In the genomic region with DNA sequence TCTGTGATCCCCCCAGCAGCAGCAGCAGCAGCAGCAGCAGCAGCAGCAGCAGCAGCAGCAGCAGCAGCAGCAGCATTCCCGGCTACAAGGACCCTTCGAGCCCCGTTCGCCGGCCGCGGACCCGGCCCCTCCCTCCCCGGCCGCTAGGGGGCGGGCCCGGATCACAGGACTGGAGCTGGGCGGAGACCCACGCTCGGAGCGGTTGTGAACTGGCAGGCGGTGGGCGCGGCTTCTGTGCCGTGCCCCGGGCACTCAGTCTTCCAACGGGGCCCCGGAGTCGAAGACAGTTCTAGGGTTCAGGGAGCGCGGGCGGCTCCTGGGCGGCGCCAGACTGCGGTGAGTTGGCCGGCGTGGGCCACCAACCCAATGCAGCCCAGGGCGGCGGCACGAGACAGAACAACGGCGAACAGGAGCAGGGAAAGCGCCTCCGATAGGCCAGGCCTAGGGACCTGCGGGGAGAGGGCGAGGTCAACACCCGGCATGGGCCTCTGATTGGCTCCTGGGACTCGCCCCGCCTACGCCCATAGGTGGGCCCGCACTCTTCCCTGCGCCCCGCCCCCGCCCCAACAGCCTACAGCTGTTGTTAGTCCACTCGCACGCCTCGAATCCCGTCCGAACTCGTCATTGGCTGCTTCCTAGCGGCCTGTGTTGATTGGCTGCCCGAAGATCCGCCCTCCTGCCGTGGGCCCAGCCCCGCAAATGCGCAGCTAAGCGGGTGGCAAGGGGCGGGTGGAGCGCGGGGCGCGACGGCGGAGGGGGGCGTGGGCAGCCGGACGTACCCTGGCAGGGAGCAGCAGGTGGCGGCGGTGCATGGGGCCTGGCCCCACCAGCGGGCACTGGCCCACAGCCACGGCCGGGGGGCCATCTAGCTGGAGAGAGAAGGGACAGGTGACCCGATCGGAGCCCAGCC, we compare ENCODE assay signal across 2 cellular contexts.
TF ChIP-seq lines count a peak whose summit lies in the region.

No MANE protein-coding gene starts in this region.

TF ChIP-seq in A549, 52 proteins besides CTCF, POLR2A, EP300 and RAD21 (continued from another document):
- TF ChIP-seq FOSL2 (IDR thresholded peaks at IDR 0.05) (no peak), FOSL2 (CRISPR knock-in tag; IDR thresholded peaks at IDR 0.05) (0 out of 2 replicates have a peak, but pooled peaks have one; percentile 12), RARB (CRISPR knock-in tag; IDR thresholded peaks at IDR 0.05) (no peak)

TF ChIP-seq in WTC11, 78 proteins besides CTCF, POLR2A, EP300 and RAD21 (continued from another document and continues in another):
- TF ChIP-seq, protein P1, sequence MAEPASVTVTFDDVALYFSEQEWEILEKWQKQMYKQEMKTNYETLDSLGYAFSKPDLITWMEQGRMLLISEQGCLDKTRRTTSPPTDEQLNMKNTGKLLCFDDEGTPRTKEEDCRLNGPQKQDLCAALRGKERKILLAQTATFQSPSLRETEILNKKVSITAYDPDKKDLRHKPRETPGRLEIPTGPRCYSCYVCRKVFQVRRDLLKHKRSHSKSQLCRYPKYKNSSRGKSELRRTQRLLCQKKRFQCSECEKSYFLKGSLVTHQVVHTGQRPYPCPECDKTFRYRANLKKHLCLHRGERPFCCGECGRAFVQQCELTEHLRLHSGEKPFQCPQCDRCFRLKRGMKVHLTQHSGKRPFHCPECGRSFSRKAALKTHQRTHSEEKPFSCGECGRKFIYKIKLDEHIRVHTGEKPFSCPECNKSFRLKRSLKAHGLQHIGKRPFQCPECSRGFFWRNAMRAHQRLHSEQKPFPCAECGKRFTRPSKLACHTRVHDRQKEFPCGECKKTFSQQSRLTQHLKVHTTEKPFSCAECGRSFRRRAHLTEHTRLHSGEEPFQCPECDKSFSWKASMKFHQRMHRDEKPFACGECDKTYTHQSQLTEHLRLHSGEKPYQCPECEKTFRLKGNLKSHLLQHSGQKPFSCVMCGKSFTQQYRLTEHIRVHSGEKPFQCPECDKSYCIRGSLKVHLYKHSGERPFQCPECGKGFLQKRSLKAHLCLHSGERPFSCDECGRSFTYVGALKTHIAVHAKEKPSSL (CRISPR knock-in tag; conservative IDR thresholded peaks at IDR 0.05): no peak
- TF ChIP-seq PRRX2 (CRISPR knock-in tag; IDR thresholded peaks at IDR 0.05) (peak; percentile 84), JAZF1 (CRISPR knock-in tag; IDR thresholded peaks at IDR 0.05) (no peak), SP1 (CRISPR knock-in tag; conservative IDR thresholded peaks at IDR 0.05) (peak; percentile 92), NR3C1 (CRISPR knock-in tag; conservative IDR thresholded peaks at IDR 0.05; ENCODE audit: low read depth) (no peak), SOX15 (CRISPR knock-in tag; IDR thresholded peaks at IDR 0.05) (no peak), NR2C2 (CRISPR knock-in tag; IDR thresholded peaks at IDR 0.05) (no peak), ZNF121 (CRISPR knock-in tag; IDR thresholded peaks at IDR 0.05) (no peak), ZNF423 (CRISPR knock-in tag; IDR thresholded peaks at IDR 0.05) (no peak), CREM (CRISPR knock-in tag; IDR thresholded peaks at IDR 0.05) (peak; percentile 78), TP53 (CRISPR knock-in tag; IDR thresholded peaks at IDR 0.05) (no peak), ZNF232 (CRISPR knock-in tag; IDR thresholded peaks at IDR 0.05) (no peak), EMX1 (CRISPR knock-in tag; IDR thresholded peaks at IDR 0.05) (peak; percentile 71; the same call in 1 of the 2 replicates), ETV6 (CRISPR knock-in tag; IDR thresholded peaks at IDR 0.05) (no peak; the same call in 1 of the 2 replicates), ZNF396 (CRISPR knock-in tag; IDR thresholded peaks at IDR 0.05; ENCODE audit: borderline replicate concordance) (no peak), ZNF317 (CRISPR knock-in tag; IDR thresholded peaks at IDR 0.05; ENCODE audit: borderline replicate concordance, low read depth) (peak; percentile 34; the same call in 1 of the 2 replicates), GRHL2 (CRISPR knock-in tag; IDR thresholded peaks at IDR 0.05; ENCODE audit: insufficient replicate concordance, severe bottlenecking) (no peak), TEAD1 (CRISPR knock-in tag; IDR thresholded peaks at IDR 0.05) (no peak; the same call in 1 of the 2 replicates), FOXK1 (CRISPR knock-in tag; IDR thresholded peaks at IDR 0.05) (peak; percentile 90), ELF4 (CRISPR knock-in tag; IDR thresholded peaks at IDR 0.05; ENCODE audit: low read depth) (no peak)
- TF ChIP-seq, protein P2, sequence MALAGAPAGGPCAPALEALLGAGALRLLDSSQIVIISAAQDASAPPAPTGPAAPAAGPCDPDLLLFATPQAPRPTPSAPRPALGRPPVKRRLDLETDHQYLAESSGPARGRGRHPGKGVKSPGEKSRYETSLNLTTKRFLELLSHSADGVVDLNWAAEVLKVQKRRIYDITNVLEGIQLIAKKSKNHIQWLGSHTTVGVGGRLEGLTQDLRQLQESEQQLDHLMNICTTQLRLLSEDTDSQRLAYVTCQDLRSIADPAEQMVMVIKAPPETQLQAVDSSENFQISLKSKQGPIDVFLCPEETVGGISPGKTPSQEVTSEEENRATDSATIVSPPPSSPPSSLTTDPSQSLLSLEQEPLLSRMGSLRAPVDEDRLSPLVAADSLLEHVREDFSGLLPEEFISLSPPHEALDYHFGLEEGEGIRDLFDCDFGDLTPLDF (CRISPR knock-in tag; IDR thresholded peaks at IDR 0.05): no peak; the same call in 1 of the 2 replicates
- TF ChIP-seq, protein P3, sequence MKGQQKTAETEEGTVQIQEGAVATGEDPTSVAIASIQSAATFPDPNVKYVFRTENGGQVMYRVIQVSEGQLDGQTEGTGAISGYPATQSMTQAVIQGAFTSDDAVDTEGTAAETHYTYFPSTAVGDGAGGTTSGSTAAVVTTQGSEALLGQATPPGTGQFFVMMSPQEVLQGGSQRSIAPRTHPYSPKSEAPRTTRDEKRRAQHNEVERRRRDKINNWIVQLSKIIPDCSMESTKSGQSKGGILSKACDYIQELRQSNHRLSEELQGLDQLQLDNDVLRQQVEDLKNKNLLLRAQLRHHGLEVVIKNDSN (CRISPR knock-in tag; IDR thresholded peaks at IDR 0.05): peak; percentile 53; the same call in 1 of the 2 replicates
- TF ChIP-seq, protein P4, sequence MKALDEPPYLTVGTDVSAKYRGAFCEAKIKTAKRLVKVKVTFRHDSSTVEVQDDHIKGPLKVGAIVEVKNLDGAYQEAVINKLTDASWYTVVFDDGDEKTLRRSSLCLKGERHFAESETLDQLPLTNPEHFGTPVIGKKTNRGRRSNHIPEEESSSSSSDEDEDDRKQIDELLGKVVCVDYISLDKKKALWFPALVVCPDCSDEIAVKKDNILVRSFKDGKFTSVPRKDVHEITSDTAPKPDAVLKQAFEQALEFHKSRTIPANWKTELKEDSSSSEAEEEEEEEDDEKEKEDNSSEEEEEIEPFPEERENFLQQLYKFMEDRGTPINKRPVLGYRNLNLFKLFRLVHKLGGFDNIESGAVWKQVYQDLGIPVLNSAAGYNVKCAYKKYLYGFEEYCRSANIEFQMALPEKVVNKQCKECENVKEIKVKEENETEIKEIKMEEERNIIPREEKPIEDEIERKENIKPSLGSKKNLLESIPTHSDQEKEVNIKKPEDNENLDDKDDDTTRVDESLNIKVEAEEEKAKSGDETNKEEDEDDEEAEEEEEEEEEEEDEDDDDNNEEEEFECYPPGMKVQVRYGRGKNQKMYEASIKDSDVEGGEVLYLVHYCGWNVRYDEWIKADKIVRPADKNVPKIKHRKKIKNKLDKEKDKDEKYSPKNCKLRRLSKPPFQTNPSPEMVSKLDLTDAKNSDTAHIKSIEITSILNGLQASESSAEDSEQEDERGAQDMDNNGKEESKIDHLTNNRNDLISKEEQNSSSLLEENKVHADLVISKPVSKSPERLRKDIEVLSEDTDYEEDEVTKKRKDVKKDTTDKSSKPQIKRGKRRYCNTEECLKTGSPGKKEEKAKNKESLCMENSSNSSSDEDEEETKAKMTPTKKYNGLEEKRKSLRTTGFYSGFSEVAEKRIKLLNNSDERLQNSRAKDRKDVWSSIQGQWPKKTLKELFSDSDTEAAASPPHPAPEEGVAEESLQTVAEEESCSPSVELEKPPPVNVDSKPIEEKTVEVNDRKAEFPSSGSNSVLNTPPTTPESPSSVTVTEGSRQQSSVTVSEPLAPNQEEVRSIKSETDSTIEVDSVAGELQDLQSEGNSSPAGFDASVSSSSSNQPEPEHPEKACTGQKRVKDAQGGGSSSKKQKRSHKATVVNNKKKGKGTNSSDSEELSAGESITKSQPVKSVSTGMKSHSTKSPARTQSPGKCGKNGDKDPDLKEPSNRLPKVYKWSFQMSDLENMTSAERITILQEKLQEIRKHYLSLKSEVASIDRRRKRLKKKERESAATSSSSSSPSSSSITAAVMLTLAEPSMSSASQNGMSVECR (CRISPR knock-in tag; IDR thresholded peaks at IDR 0.05; ENCODE audit: borderline replicate concordance): peak; percentile 21; the same call in 1 of the 2 replicates
- TF ChIP-seq, protein P5, sequence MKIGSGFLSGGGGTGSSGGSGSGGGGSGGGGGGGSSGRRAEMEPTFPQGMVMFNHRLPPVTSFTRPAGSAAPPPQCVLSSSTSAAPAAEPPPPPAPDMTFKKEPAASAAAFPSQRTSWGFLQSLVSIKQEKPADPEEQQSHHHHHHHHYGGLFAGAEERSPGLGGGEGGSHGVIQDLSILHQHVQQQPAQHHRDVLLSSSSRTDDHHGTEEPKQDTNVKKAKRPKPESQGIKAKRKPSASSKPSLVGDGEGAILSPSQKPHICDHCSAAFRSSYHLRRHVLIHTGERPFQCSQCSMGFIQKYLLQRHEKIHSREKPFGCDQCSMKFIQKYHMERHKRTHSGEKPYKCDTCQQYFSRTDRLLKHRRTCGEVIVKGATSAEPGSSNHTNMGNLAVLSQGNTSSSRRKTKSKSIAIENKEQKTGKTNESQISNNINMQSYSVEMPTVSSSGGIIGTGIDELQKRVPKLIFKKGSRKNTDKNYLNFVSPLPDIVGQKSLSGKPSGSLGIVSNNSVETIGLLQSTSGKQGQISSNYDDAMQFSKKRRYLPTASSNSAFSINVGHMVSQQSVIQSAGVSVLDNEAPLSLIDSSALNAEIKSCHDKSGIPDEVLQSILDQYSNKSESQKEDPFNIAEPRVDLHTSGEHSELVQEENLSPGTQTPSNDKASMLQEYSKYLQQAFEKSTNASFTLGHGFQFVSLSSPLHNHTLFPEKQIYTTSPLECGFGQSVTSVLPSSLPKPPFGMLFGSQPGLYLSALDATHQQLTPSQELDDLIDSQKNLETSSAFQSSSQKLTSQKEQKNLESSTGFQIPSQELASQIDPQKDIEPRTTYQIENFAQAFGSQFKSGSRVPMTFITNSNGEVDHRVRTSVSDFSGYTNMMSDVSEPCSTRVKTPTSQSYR (CRISPR knock-in tag; IDR thresholded peaks at IDR 0.05): 0 out of 2 replicates have a peak, but pooled peaks have one; percentile 28
- TF ChIP-seq, protein P6, sequence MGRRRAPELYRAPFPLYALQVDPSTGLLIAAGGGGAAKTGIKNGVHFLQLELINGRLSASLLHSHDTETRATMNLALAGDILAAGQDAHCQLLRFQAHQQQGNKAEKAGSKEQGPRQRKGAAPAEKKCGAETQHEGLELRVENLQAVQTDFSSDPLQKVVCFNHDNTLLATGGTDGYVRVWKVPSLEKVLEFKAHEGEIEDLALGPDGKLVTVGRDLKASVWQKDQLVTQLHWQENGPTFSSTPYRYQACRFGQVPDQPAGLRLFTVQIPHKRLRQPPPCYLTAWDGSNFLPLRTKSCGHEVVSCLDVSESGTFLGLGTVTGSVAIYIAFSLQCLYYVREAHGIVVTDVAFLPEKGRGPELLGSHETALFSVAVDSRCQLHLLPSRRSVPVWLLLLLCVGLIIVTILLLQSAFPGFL (CRISPR knock-in tag; IDR thresholded peaks at IDR 0.05; ENCODE audit: borderline replicate concordance): no peak
- TF ChIP-seq, protein P7, sequence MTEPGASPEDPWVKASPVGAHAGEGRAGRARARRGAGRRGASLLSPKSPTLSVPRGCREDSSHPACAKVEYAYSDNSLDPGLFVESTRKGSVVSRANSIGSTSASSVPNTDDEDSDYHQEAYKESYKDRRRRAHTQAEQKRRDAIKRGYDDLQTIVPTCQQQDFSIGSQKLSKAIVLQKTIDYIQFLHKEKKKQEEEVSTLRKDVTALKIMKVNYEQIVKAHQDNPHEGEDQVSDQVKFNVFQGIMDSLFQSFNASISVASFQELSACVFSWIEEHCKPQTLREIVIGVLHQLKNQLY (CRISPR knock-in tag; IDR thresholded peaks at IDR 0.05): no peak
- TF ChIP-seq, protein P8, sequence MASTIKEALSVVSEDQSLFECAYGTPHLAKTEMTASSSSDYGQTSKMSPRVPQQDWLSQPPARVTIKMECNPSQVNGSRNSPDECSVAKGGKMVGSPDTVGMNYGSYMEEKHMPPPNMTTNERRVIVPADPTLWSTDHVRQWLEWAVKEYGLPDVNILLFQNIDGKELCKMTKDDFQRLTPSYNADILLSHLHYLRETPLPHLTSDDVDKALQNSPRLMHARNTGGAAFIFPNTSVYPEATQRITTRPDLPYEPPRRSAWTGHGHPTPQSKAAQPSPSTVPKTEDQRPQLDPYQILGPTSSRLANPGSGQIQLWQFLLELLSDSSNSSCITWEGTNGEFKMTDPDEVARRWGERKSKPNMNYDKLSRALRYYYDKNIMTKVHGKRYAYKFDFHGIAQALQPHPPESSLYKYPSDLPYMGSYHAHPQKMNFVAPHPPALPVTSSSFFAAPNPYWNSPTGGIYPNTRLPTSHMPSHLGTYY (CRISPR knock-in tag; IDR thresholded peaks at IDR 0.05): peak; percentile 54
- TF ChIP-seq, protein P9, sequence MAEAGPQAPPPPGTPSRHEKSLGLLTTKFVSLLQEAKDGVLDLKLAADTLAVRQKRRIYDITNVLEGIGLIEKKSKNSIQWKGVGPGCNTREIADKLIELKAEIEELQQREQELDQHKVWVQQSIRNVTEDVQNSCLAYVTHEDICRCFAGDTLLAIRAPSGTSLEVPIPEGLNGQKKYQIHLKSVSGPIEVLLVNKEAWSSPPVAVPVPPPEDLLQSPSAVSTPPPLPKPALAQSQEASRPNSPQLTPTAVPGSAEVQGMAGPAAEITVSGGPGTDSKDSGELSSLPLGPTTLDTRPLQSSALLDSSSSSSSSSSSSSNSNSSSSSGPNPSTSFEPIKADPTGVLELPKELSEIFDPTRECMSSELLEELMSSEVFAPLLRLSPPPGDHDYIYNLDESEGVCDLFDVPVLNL (CRISPR knock-in tag; IDR thresholded peaks at IDR 0.05; ENCODE audit: borderline replicate concordance, low read depth): no peak; the same call in none of the 2 replicates
- TF ChIP-seq, protein P10, sequence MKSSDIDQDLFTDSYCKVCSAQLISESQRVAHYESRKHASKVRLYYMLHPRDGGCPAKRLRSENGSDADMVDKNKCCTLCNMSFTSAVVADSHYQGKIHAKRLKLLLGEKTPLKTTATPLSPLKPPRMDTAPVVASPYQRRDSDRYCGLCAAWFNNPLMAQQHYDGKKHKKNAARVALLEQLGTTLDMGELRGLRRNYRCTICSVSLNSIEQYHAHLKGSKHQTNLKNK (CRISPR knock-in tag; IDR thresholded peaks at IDR 0.05): peak; percentile 91
- TF ChIP-seq, protein P11, sequence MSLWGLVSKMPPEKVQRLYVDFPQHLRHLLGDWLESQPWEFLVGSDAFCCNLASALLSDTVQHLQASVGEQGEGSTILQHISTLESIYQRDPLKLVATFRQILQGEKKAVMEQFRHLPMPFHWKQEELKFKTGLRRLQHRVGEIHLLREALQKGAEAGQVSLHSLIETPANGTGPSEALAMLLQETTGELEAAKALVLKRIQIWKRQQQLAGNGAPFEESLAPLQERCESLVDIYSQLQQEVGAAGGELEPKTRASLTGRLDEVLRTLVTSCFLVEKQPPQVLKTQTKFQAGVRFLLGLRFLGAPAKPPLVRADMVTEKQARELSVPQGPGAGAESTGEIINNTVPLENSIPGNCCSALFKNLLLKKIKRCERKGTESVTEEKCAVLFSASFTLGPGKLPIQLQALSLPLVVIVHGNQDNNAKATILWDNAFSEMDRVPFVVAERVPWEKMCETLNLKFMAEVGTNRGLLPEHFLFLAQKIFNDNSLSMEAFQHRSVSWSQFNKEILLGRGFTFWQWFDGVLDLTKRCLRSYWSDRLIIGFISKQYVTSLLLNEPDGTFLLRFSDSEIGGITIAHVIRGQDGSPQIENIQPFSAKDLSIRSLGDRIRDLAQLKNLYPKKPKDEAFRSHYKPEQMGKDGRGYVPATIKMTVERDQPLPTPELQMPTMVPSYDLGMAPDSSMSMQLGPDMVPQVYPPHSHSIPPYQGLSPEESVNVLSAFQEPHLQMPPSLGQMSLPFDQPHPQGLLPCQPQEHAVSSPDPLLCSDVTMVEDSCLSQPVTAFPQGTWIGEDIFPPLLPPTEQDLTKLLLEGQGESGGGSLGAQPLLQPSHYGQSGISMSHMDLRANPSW (CRISPR knock-in tag; conservative IDR thresholded peaks at IDR 0.05; ENCODE audit: low read depth): no peak
